In the genomic region with DNA sequence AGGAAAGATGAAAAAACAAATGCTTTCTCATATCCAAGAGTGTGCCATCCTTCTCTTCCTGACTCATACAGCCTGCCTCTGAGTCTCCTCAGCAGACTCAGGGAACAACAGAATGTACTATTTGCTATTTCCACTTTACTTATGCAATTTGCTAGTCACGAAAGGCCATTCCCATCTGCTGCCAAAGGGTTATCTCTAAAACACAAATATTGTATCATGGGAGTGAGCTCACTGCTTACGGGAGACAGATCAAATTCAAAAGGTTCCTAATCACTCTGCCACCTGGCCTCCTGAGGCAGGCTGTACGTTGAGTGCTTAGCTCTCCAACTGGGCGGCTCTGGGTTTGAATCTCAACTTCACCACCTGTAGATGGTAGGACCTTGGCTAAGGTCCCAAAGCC, we compare ENCODE assay signal across 14 cellular contexts.
DNase-seq lines count a peak whose midpoint lies in the region; ATAC-seq, FAIRE-seq and TF ChIP-seq lines count a peak whose summit lies in the region.
"Had no signal": no experiment of that assay in that cellular context is flagged by ENCODE, and none has a peak within 500 bp of the region (broad histone marks: within the 10 kb centered on the region; RNA-seq: fewer than 3 reads in every experiment).

No MANE protein-coding gene starts in this region.

- WGBS in pancreas, 2 donors: 24 to 27% methylated on average over 4 of the region's 4 CpGs

- H3K27me3 ChIP-seq in pancreas: no peaks in the 10 kb centered on the region

- no peak for TF ChIP-seq CTCF in pancreas (IDR thresholded peaks at IDR 0.05)

- H3K9me3 ChIP-seq in pancreas: no peaks in the 10 kb centered on the region

- no peaks in the 10 kb centered on the region for H3K36me3 ChIP-seq in pancreas

- no peak for FAIRE-seq in pancreas (lab: Jason Lieb, UNC)

- H3K4me3 ChIP-seq in pancreas: no peak overlapping the region
- H3K4me3 ChIP-seq: SK-N-MC had no signal

- peaks cover 36 to 44% (median 36%) of the 10 kb centered on the region in 3 donors for H3K4me1 ChIP-seq in pancreas

- intact Hi-C loops in pancreas (cut with DNase I): loop anchor here in 1 of 3 donors (10.0 kb wide), 1 partner anchor 86 kb away; no protein-coding TSS in a partner anchor

- peak; percentile 77 to 89 (median 84) for ATAC-seq in pancreas
- ATAC-seq: activated naive CD8-positive, alpha-beta T cell treated with anti-CD3 and anti-CD28 coated beads, Interleukin-2, amount 50 U/mL, for 24 hours had no signal

- peak overlapping the region; percentile 28 to 81 (median 62) for H3K27ac ChIP-seq in pancreas
- H3K27ac ChIP-seq: SK-N-MC had no signal

- DNase-seq in H4 (ENCODE audit: low spot score) (peak; percentile 20), NCI-H510A (lab: John Stamatoyannopoulos, UW) (peak; percentile 13), fibroblast of gingiva (ENCODE audit: low read depth) (peak; percentile 49), pancreas (peak in 5 of 6 donors; percentile 72 to 84 (median 77)), NCI-H187 (lab: John Stamatoyannopoulos, UW) (no peak), HPDE6-E6E7 (ENCODE audit: extremely low spot score) (no peak), medulla oblongata (ENCODE audit: extremely low spot score) (no peak)
- no peak for DNase-seq in activated CD4-positive, alpha-beta T cell treated with anti-CD3 and anti-CD28 coated beads, Interleukin-2, amount 50 U/mL, for 4 hours
- DNase-seq: activated CD4-positive, alpha-beta memory T cell treated with anti-CD3 and anti-CD28 coated beads, Interleukin-2, amount 10 ng/mL, durations not matched to agents 7 days and 5 days; activated naive CD8-positive, alpha-beta T cell treated with anti-CD3 and anti-CD28 coated beads, Interleukin-2, amount 50 U/mL, for 24 hours; DMS79; stimulated activated CD4-positive, alpha-beta T cell treated with anti-CD3 and anti-CD28 coated beads, Interleukin-15, amount 100 ng/mL, for 24 hours; stimulated activated naive CD4-positive, alpha-beta T cell treated with Interleukin-2 at 50 U/mL for 16 hours had no signal

Comparison
In these comparisons a context has a peak if more than half of its experiments do, and no peak if none do; other contexts are left out.
1. DNase-seq: peak in H4 (single experiment), NCI-H510A (single experiment), fibroblast of gingiva (single experiment) and pancreas (5 of 6); none in activated CD4-positive, alpha-beta T cell treated with anti-CD3 and anti-CD28 coated beads, Interleukin-2, amount 50 U/mL, for 4 hours (0 of 2), NCI-H187 (0 of 2), HPDE6-E6E7 (single experiment) and medulla oblongata (single experiment).